ENCODE assay signal across 13 cellular contexts in the genomic region with DNA sequence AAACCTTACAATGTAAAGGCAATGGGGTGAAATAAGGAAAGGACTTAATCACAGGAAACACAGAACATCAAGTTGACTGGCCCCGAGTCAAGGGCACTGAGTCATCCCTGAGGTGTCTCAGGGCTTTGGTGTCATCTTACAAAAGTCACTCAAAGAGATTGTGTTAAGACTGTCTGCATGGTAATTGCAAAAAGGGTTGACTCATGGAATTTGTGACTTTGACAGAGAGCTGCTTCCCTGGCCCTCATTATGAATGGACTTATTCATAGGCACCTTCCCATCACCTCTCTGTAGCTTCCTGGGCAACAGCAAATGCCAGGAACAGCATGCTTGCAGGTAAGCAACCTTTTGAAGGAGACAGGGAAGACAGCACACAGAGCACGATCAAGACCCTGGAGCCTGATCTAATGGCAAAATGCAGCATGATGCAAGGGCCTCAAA. TPM values are rescaled to one million over a fixed set of nuclear protein-coding genes. Genes with fewer than 3 reads are reported as not detected.
DNase-seq lines count a peak whose midpoint lies in the region; ATAC-seq and TF ChIP-seq lines count a peak whose summit lies in the region.
"Had no signal": no experiment of that assay in that cellular context is flagged by ENCODE, and none has a peak within 500 bp of the region (broad histone marks: within the 10 kb centered on the region; RNA-seq: fewer than 3 reads in every experiment).

No MANE protein-coding gene starts in this region.

- no peaks in the 10 kb centered on the region for H3K9me3 Mint-ChIP-seq in activated CD4-positive, alpha-beta memory T cell treated with anti-CD3 and anti-CD28 coated beads for 36 hours
- no peaks in the 10 kb centered on the region for H3K9me3 Mint-ChIP-seq in activated CD4-positive, alpha-beta memory T cell treated with anti-CD3 and anti-CD28 coated beads, Interleukin-2, amount 10 ng/mL, durations not matched to agents 7 days and 5 days
- H3K9me3 Mint-ChIP-seq in endodermal cell: no peaks in the 10 kb centered on the region

- 17 to 52% methylated on average over 2 of the region's 2 CpGs for WGBS in endodermal cell (ENCODE audit: insufficient coverage in 1 of 2, insufficient read length in 1 of 2), 2 experiments

- no peaks in the 10 kb centered on the region for H3K36me3 ChIP-seq in endodermal cell (ENCODE audit: control insufficient read depth, insufficient read depth, low read length)

- intact Hi-C loops in activated CD4-positive, alpha-beta memory T cell treated with anti-CD3 and anti-CD28 coated beads for 36 hours (cut with micrococcal nuclease): no loop called here

- H3K4me3 Mint-ChIP-seq in activated CD4-positive, alpha-beta memory T cell treated with anti-CD3 and anti-CD28 coated beads for 36 hours: no peak overlapping the region
- H3K4me3 Mint-ChIP-seq in activated CD4-positive, alpha-beta memory T cell treated with anti-CD3 and anti-CD28 coated beads, Interleukin-2, amount 10 ng/mL, durations not matched to agents 7 days and 5 days: no peak overlapping the region
- H3K4me3 Mint-ChIP-seq in endodermal cell: no peak overlapping the region
- H3K4me3 Mint-ChIP-seq: central memory CD8-positive, alpha-beta T cell had no signal

- H3K27me3 ChIP-seq in endodermal cell (ENCODE audit: control insufficient read depth, insufficient read depth, low read length, poor library complexity, severe bottlenecking): no peaks in the 10 kb centered on the region

- H3K4me1 Mint-ChIP-seq in activated CD4-positive, alpha-beta memory T cell treated with anti-CD3 and anti-CD28 coated beads for 36 hours (ENCODE audit: low read depth): no peaks in the 10 kb centered on the region
- H3K4me1 Mint-ChIP-seq in activated CD4-positive, alpha-beta memory T cell treated with anti-CD3 and anti-CD28 coated beads, Interleukin-2, amount 10 ng/mL, durations not matched to agents 7 days and 5 days: no peaks in the 10 kb centered on the region
- H3K4me1 Mint-ChIP-seq in endodermal cell: peaks cover 10% of the 10 kb centered on the region
- H3K4me1 Mint-ChIP-seq: central memory CD8-positive, alpha-beta T cell had no signal

- TF ChIP-seq CTCF in endodermal cell (conservative IDR thresholded peaks at IDR 0.05) (no peak), retinal pigment epithelial cell (conservative IDR thresholded peaks at IDR 0.05; ENCODE audit: low read depth, low read length) (no peak)

- no peaks in the 10 kb centered on the region for H3K4me1 ChIP-seq in endodermal cell (ENCODE audit: control insufficient read depth, insufficient read depth, low read length)

- CTCF ChIA-PET in activated CD4-positive, alpha-beta memory T cell treated with anti-CD3 and anti-CD28 coated beads for 36 hours (lab: Charles Lee): interaction anchor here (0.6 kb wide), 1 partner anchor 16 kb away, joined by 3 read pairs; no protein-coding TSS in a partner anchor
- CTCF ChIA-PET in activated CD4-positive, alpha-beta memory T cell treated with anti-CD3 and anti-CD28 coated beads, Interleukin-2, amount 10 ng/mL, durations not matched to agents 7 days and 5 days (lab: Charles Lee): no interaction called here

- no peak overlapping the region for H3K27ac ChIP-seq in endodermal cell (ENCODE audit: low read depth, low read length)

- no peaks in the 10 kb centered on the region for H3K9me3 ChIP-seq in endodermal cell (ENCODE audit: control insufficient read depth, low read length)

- H3K9ac ChIP-seq in endodermal cell (ENCODE audit: extremely low read depth, low read length, poor library complexity, severe bottlenecking): no peak overlapping the region

- H3K27me3 Mint-ChIP-seq in activated CD4-positive, alpha-beta memory T cell treated with anti-CD3 and anti-CD28 coated beads for 36 hours: peaks cover 6% of the 10 kb centered on the region
- no peaks in the 10 kb centered on the region for H3K27me3 Mint-ChIP-seq in activated CD4-positive, alpha-beta memory T cell treated with anti-CD3 and anti-CD28 coated beads, Interleukin-2, amount 10 ng/mL, durations not matched to agents 7 days and 5 days
- H3K27me3 Mint-ChIP-seq in endodermal cell (ENCODE audit: insufficient read depth): peaks cover 30% of the 10 kb centered on the region

- H3K36me3 Mint-ChIP-seq in activated CD4-positive, alpha-beta memory T cell treated with anti-CD3 and anti-CD28 coated beads for 36 hours: no peaks in the 10 kb centered on the region
- H3K36me3 Mint-ChIP-seq in activated CD4-positive, alpha-beta memory T cell treated with anti-CD3 and anti-CD28 coated beads, Interleukin-2, amount 10 ng/mL, durations not matched to agents 7 days and 5 days (ENCODE audit: low read depth): no peaks in the 10 kb centered on the region
- H3K36me3 Mint-ChIP-seq in endodermal cell (ENCODE audit: low read depth): no peaks in the 10 kb centered on the region

- peak; percentile 15 for DNase-seq in activated CD4-positive, alpha-beta memory T cell treated with anti-CD3 and anti-CD28 coated beads for 36 hours
- no peak for DNase-seq in activated CD4-positive, alpha-beta memory T cell treated with anti-CD3 and anti-CD28 coated beads, Interleukin-2, amount 10 ng/mL, durations not matched to agents 7 days and 5 days
- peak; percentile 49 for DNase-seq in OCI-M1 (lab: John Stamatoyannopoulos, UW)
- DNase-seq in endodermal cell: peak; percentile 78
- DNase-seq in retinal pigment epithelial cell (ENCODE audit: low read depth): peak; percentile 62
- DNase-seq in retina: no peak
- DNase-seq in HuH-7 (ENCODE audit: low spot score): no peak
- DNase-seq: activated CD4-positive, alpha-beta T cell treated with anti-CD3 and anti-CD28 coated beads, Interleukin-2, amount 50 U/mL, for 4 hours; AML-193; NCI-H774 had no signal

- no peak overlapping the region for H3K27ac Mint-ChIP-seq in activated CD4-positive, alpha-beta memory T cell treated with anti-CD3 and anti-CD28 coated beads for 36 hours
- H3K27ac Mint-ChIP-seq in activated CD4-positive, alpha-beta memory T cell treated with anti-CD3 and anti-CD28 coated beads, Interleukin-2, amount 10 ng/mL, durations not matched to agents 7 days and 5 days: no peak overlapping the region
- H3K27ac Mint-ChIP-seq in endodermal cell: peak overlapping the region; percentile 69

- no peak for ATAC-seq in GM21825 (IDR thresholded peaks at IDR 0.05; ENCODE audit: unreplicated experiment)

- H3K4me3 ChIP-seq in endodermal cell (ENCODE audit: low read length) (no peak overlapping the region), retinal pigment epithelial cell (ENCODE audit: low read length) (no peak overlapping the region)

- POLR2A ChIA-PET in activated CD4-positive, alpha-beta memory T cell treated with anti-CD3 and anti-CD28 coated beads for 36 hours (lab: Charles Lee): no interaction called here
- POLR2A ChIA-PET in activated CD4-positive, alpha-beta memory T cell treated with anti-CD3 and anti-CD28 coated beads, Interleukin-2, amount 10 ng/mL, durations not matched to agents 7 days and 5 days (lab: Charles Lee): no interaction called here

RNA-seq across cellular contexts. Expression of gene ZP4, which starts 17.2 kb away (rescaled TPM):
- total RNA-seq in activated CD4-positive, alpha-beta memory T cell treated with anti-CD3 and anti-CD28 coated beads for 36 hours: not detected
- total RNA-seq in activated CD4-positive, alpha-beta memory T cell treated with anti-CD3 and anti-CD28 coated beads, Interleukin-2, amount 10 ng/mL, durations not matched to agents 7 days and 5 days: not detected
- not detected for total RNA-seq in endodermal cell
- polyA plus RNA-seq in endodermal cell (2013, experiment 1 of 2): not detected
- not detected for polyA plus RNA-seq in endodermal cell (2013, experiment 2 of 2)
- total RNA-seq: pulmonary artery endothelial cell had no signal

Comparison
In these comparisons a context has a peak if more than half of its experiments do, and no peak if none do; other contexts are left out.
1. DNase-seq: peak in activated CD4-positive, alpha-beta memory T cell treated with anti-CD3 and anti-CD28 coated beads for 36 hours (single experiment), OCI-M1 (single experiment), endodermal cell (single experiment) and retinal pigment epithelial cell (single experiment); none in activated CD4-positive, alpha-beta memory T cell treated with anti-CD3 and anti-CD28 coated beads, Interleukin-2, amount 10 ng/mL, durations not matched to agents 7 days and 5 days (single experiment), retina (single experiment) and HuH-7 (single experiment).